In the genomic region with DNA sequence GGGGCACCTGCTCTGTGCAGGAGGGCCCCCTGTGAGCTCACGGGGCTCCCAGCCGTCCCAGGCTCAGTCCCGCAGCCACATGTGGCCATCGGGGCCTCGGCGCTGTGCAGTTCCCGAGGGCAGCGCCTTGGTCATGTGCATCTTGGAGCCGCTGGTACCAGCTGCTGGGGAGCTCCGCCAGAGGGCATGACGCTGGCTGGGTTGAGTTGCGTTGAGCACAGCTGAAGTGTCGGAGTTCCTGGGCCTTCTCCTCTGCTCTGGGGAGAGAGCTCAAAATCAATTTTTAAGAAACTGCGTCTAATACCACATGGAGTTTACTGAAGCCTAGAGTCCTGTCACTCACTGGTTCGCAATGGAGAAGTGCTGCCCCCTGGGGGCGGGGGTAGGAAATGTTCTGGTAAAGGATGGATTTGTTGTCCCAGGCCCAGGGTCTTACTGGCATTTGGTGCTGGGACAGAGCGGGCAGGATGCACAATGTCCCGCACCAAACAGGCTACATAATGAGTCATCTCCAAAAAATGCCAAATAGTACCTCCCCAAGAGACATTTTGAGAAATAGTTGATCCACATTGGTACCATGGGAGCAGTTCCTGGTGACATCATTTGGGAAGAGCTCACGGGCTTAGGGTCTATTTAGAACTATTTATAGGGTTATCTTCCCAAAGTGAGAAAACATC, we compare ENCODE assay signal across 9 cellular contexts. TPM values are rescaled to one million over a fixed set of nuclear protein-coding genes. Genes with fewer than 3 reads are reported as not detected.
DNase-seq lines count a peak whose midpoint lies in the region; ATAC-seq, FAIRE-seq and TF ChIP-seq lines count a peak whose summit lies in the region.
"Had no signal": no experiment of that assay in that cellular context is flagged by ENCODE, and none has a peak within 500 bp of the region (broad histone marks: within the 10 kb centered on the region; RNA-seq: fewer than 3 reads in every experiment).

No MANE protein-coding gene starts in this region.

- no peak overlapping the region for H2AFZ ChIP-seq in neuronal stem cell (ENCODE audit: low read length)

- no peaks in the 10 kb centered on the region for H3F3A ChIP-seq in DOHH2 (ENCODE audit: control insufficient read depth, insufficient read depth)

- no peaks in the 10 kb centered on the region for H3K79me1 ChIP-seq in neuronal stem cell (ENCODE audit: low read depth, low read length)

- no peak overlapping the region for H2AK5ac ChIP-seq in neuronal stem cell (ENCODE audit: low read depth, low read length)

- ATAC-seq in activated T-cell treated with anti-CD3 and anti-CD28 coated beads, Interleukin-2, amount 50 U/mL, for 4 hours, result no peak
- no peak for ATAC-seq in GM21737 (IDR thresholded peaks at IDR 0.05; ENCODE audit: unreplicated experiment)

- intact Hi-C loops in testis (cut with DNase I; ENCODE audit: low total_unique reads), result loop anchor here (5.0 kb wide), 1 partner anchor 105 kb away; no protein-coding TSS in a partner anchor

- no peak overlapping the region for H4K8ac ChIP-seq in neuronal stem cell (ENCODE audit: low read depth, low read length)

- H3K18ac ChIP-seq in neuronal stem cell (ENCODE audit: low read length), result peak overlapping the region; percentile 76

- no peak for TF ChIP-seq POLR2A in testis (IDR thresholded peaks at IDR 0.05)

- no peak overlapping the region for H3K4me3 Mint-ChIP-seq in activated T-cell treated with anti-CD3 and anti-CD28 coated beads, Interleukin-2, amount 50 U/mL, for 4 hours
- H3K4me3 Mint-ChIP-seq: dendritic cell treated with granulocyte-macrophage colony-stimulating factor and Interleukin-4, amounts not matched to agents 40 ng/mL and 50 ng/mL, for 4 days had no signal

- H2BK15ac ChIP-seq in neuronal stem cell (ENCODE audit: low read length), result no peak overlapping the region

- H3K9me3 ChIP-seq in DOHH2 (ENCODE audit: control insufficient read depth, insufficient read depth, low read length) (no peaks in the 10 kb centered on the region), neuronal stem cell (replicated peaks in 1 of 2; ENCODE audit: control insufficient read depth in 2 of 2, insufficient read depth in 1 of 2, low read depth in 1 of 2, low read length in 2 of 2) (no peaks in the 10 kb centered on the region), testis (no peaks in the 10 kb centered on the region)

- no peaks in the 10 kb centered on the region for H4K20me1 ChIP-seq in DOHH2 (ENCODE audit: control insufficient read depth, insufficient read depth, low read depth, low read length)

- H3K4me1 ChIP-seq in DOHH2 (ENCODE audit: control insufficient read depth, low read length) (peaks cover 3% of the 10 kb centered on the region; the same call in 1 of the 2 replicates), neuronal stem cell (ENCODE audit: control insufficient read depth in 2 of 2, insufficient read depth in 1 of 2, low read depth in 1 of 2, low read length in 2 of 2) (peaks cover 7 to 9% of the 10 kb centered on the region in 2 donors), testis (peaks cover 27% of the 10 kb centered on the region)

- no peaks in the 10 kb centered on the region for H3K9me2 ChIP-seq in DOHH2 (replicated peaks; ENCODE audit: control insufficient read depth, low read length)

- no CpG with 5 or more reads among the region's 19 CpGs for WGBS in neuronal stem cell (ENCODE audit: extremely low coverage in 2 of 2, insufficient read length in 2 of 2, insufficient replicate concordance in 1 of 2), 2 donors
- 47 to 52% methylated on average over 9 to 19 of the region's 19 CpGs for WGBS in testis, 2 donors

- H3K4ac ChIP-seq in neuronal stem cell (ENCODE audit: low read length), result peak overlapping the region; percentile 6

- H3K36me3 ChIP-seq in DOHH2 (ENCODE audit: control insufficient read depth, low read length), result no peaks in the 10 kb centered on the region
- H3K36me3 ChIP-seq in neuronal stem cell (replicated peaks in 1 of 2; ENCODE audit: control insufficient read depth in 2 of 2, insufficient read depth in 2 of 2, low read length in 2 of 2), result peaks cover 34 to 98% of the 10 kb centered on the region in 2 donors
- H3K36me3 ChIP-seq in testis (ENCODE audit: low read depth, missing control alignments), result no peaks in the 10 kb centered on the region

- no peaks in the 10 kb centered on the region for H3K9me3 Mint-ChIP-seq in activated T-cell treated with anti-CD3 and anti-CD28 coated beads, Interleukin-2, amount 50 U/mL, for 4 hours
- H3K9me3 Mint-ChIP-seq: dendritic cell treated with granulocyte-macrophage colony-stimulating factor and Interleukin-4, amounts not matched to agents 40 ng/mL and 50 ng/mL, for 4 days had no signal

- H3K27ac ChIP-seq in DOHH2 (ENCODE audit: low read depth, low read length) (no peak overlapping the region), neuronal stem cell (replicated peaks; ENCODE audit: low read length) (no peak overlapping the region), testis (peak overlapping the region; percentile 72 to 77)

- H3K9ac ChIP-seq in neuronal stem cell (ENCODE audit: low read depth, low read length, poor library complexity), result no peak overlapping the region

- no peak overlapping the region for H2BK120ac ChIP-seq in neuronal stem cell (ENCODE audit: low read depth, low read length)

- no peak for FAIRE-seq in HTR-8/SVneo (lab: Jason Lieb, UNC)

- H3K27me3 ChIP-seq in DOHH2 (ENCODE audit: control insufficient read depth, low read length), result no peaks in the 10 kb centered on the region
- no peaks in the 10 kb centered on the region for H3K27me3 ChIP-seq in neuronal stem cell (ENCODE audit: control insufficient read depth in 3 of 3, insufficient read depth in 3 of 3, low read depth in 1 of 3, low read length in 3 of 3)
- H3K27me3 ChIP-seq in testis, result no peaks in the 10 kb centered on the region

- peaks cover 9% of the 10 kb centered on the region for H3K4me1 Mint-ChIP-seq in activated T-cell treated with anti-CD3 and anti-CD28 coated beads, Interleukin-2, amount 50 U/mL, for 4 hours (ENCODE audit: low read depth)

- peaks cover 12% of the 10 kb centered on the region for H3K27me3 Mint-ChIP-seq in activated T-cell treated with anti-CD3 and anti-CD28 coated beads, Interleukin-2, amount 50 U/mL, for 4 hours (ENCODE audit: low read depth)

- no peak overlapping the region for H2BK5ac ChIP-seq in neuronal stem cell (ENCODE audit: low read length)

- no peak overlapping the region for H4K91ac ChIP-seq in neuronal stem cell (ENCODE audit: low read depth, low read length, poor library complexity)

- H3K4me3 ChIP-seq in DOHH2 (ENCODE audit: low read length), result no peak overlapping the region
- H3K4me3 ChIP-seq in fibroblast of pulmonary artery (replicated peaks; ENCODE audit: low read depth, low read length), result no peak overlapping the region
- H3K4me3 ChIP-seq in neuronal stem cell (ENCODE audit: low read length in 2 of 2), result no peak overlapping the region
- no peak overlapping the region for H3K4me3 ChIP-seq in testis

- H3K4me2 ChIP-seq in DOHH2 (ENCODE audit: low read length) (no peak overlapping the region), neuronal stem cell (ENCODE audit: insufficient read depth, low read length, poor library complexity, severe bottlenecking) (no peak overlapping the region)

- H3K79me2 ChIP-seq in DOHH2 (ENCODE audit: control insufficient read depth, low read length), result no peaks in the 10 kb centered on the region

- peak overlapping the region; percentile 76 for H3K14ac ChIP-seq in neuronal stem cell (ENCODE audit: low read length)

- H3K36me3 Mint-ChIP-seq in activated T-cell treated with anti-CD3 and anti-CD28 coated beads, Interleukin-2, amount 50 U/mL, for 4 hours (ENCODE audit: insufficient read depth), result no peaks in the 10 kb centered on the region

- H3K23ac ChIP-seq in neuronal stem cell (ENCODE audit: low read depth, low read length, poor library complexity), result no peak overlapping the region

- TF ChIP-seq CTCF in DOHH2 (IDR thresholded peaks at IDR 0.05; ENCODE audit: low read depth, low read length, poor library complexity, severe bottlenecking) (peak; percentile 88), fibroblast of pulmonary artery (IDR thresholded peaks at IDR 0.05; ENCODE audit: low read length, missing control alignments) (peak; percentile 71), testis (IDR thresholded peaks at IDR 0.05) (peak; percentile 80 to 90 (median 88))

- no peak overlapping the region for H2BK12ac ChIP-seq in neuronal stem cell (ENCODE audit: low read length)

- DNase-seq in HTR-8/SVneo (ENCODE audit: insufficient read length, low spot score) (peak; percentile 63), OCI-M1 (lab: John Stamatoyannopoulos, UW) (peak; percentile 81), fibroblast of pulmonary artery (ENCODE audit: low read depth) (peak; percentile 51), neuronal stem cell (ENCODE audit: low spot score) (peak; percentile 76), testis (peak; percentile 82)
- DNase-seq in activated T-cell treated with anti-CD3 and anti-CD28 coated beads, Interleukin-2, amount 50 U/mL, for 4 hours, result peak; percentile 39

RNA-seq across cellular contexts. Expression of gene GREB1, which starts 48.8 kb away (rescaled TPM):
- total RNA-seq in activated T-cell treated with anti-CD3 and anti-CD28 coated beads, Interleukin-2, amount 50 U/mL, for 4 hours, result under 1 TPM; 0.32 to 0.33 (median 0.33) TPM
- polyA plus RNA-seq in neuronal stem cell (2013, experiment 1 of 2), result 16.7 TPM
- polyA plus RNA-seq in neuronal stem cell (2013, experiment 2 of 2), result 16.9 TPM
- 100 to 1,000 TPM in 1 of 2 donors, 10 to 100 TPM in 1; 91.0 to 136 TPM for total RNA-seq in testis
- polyA plus RNA-seq in testis (ENCODE audit: insufficient read depth, low read depth, low replicate concordance), result 29.8 TPM

Comparison
In these comparisons a context has a peak if more than half of its experiments do, and no peak if none do; other contexts are left out.
1. H3K27ac ChIP-seq: peak in testis (2 of 2); none in DOHH2 (single experiment) and neuronal stem cell (single experiment).
2. RNA of gene GREB1, which starts 48.8 kb away (total RNA-seq): 91.0 to 136 TPM in testis; 0.32 to 0.33 TPM in activated T-cell treated with anti-CD3 and anti-CD28 coated beads, Interleukin-2, amount 50 U/mL, for 4 hours; every median in the first group is over 10 times any median in the second.
3. Peak in every context shown above with its lines, with median percentiles within 50 percentile points of each other: CTCF ChIP-seq and DNase-seq.